In genomic region chr19:2315818-2316353, GRCh38 we compare ENCODE assay signal across 8 cellular contexts. TPM values are rescaled to one million over a fixed set of nuclear protein-coding genes. Genes with fewer than 3 reads are reported as not detected.
DNase-seq lines count a peak whose midpoint lies in the region; ATAC-seq and TF ChIP-seq lines count a peak whose summit lies in the region.

No MANE protein-coding gene starts in this region.

- CTCF ChIA-PET in SK-N-SH (lab: Yijun Ruan, JAX): interaction anchor here (0.6 to 13.0 kb wide), 64 partner anchors 9 to 847 kb away, joined by 3 to 284 read pairs (median 6); partner anchors contain the start of genes AMH, AP3D1, JSRP1 and LINGO3

- no peaks in the 10 kb centered on the region for H3K36me3 ChIP-seq in GM23248 (ENCODE audit: low read depth)
- no peaks in the 10 kb centered on the region for H3K36me3 ChIP-seq in SK-N-SH (replicated peaks in 1 of 2; ENCODE audit: control insufficient read depth in 1 of 2, insufficient read depth in 2 of 2, low read length in 1 of 2)

- peak; percentile 98 for TF ChIP-seq RAD21 in SK-N-SH (IDR thresholded peaks at IDR 0.05; ENCODE audit: low read length)

- H3F3A ChIP-seq in GM23248 (ENCODE audit: insufficient read depth): peaks cover 12% of the 10 kb centered on the region; the same call in 1 of the 2 replicates
- peaks cover 7% of the 10 kb centered on the region for H3F3A ChIP-seq in SK-N-SH (replicated peaks; ENCODE audit: insufficient read depth)

- peaks cover 5% of the 10 kb centered on the region for H3K36me3 Mint-ChIP-seq in nephron progenitor cell (ENCODE audit: low read depth)
- no peaks in the 10 kb centered on the region for H3K36me3 Mint-ChIP-seq in T-helper 2 cell treated with Interferon-gamma antibody and Interleukin-4, amounts not matched to agents 5 μg/mL and 100 μg/mL, for 36 hours (ENCODE audit: low read depth)

- H3K4me2 ChIP-seq in GM23248 (ENCODE audit: unreplicated experiment): no peak overlapping the region
- no peak overlapping the region for H3K4me2 ChIP-seq in SK-N-SH

- POLR2A ChIA-PET in SK-N-SH (lab: Yijun Ruan, JAX): interaction anchor here (0.6 to 1.4 kb wide), 10 partner anchors 9 to 1331 kb away, joined by 3 to 5 read pairs (median 3); no protein-coding TSS in a partner anchor

- in situ Hi-C loops in GM23248 (cut with MboI): no loop called here

- H4K20me1 ChIP-seq in GM23248 (ENCODE audit: insufficient read depth) (no peaks in the 10 kb centered on the region), SK-N-SH (ENCODE audit: insufficient read depth) (no peaks in the 10 kb centered on the region)

- H3K9me2 ChIP-seq in GM23248 (ENCODE audit: insufficient read depth) (no peaks in the 10 kb centered on the region), SK-N-SH (no peaks in the 10 kb centered on the region)

- TF ChIP-seq CTCF in SK-N-SH (IDR thresholded peaks at IDR 0.05) (peak; percentile 80), nephron progenitor cell (IDR thresholded peaks at IDR 0.05) (peak; percentile 57)

- TF ChIP-seq EP300 in SK-N-SH (IDR thresholded peaks at IDR 0.05; ENCODE audit: borderline replicate concordance in 1 of 2, low read depth in 1 of 2, low read length in 1 of 2): no peak

- H2AFZ ChIP-seq in GM23248 (no peak overlapping the region), SK-N-SH (ENCODE audit: low read depth) (peak overlapping the region; percentile 35)

- peaks cover 28% of the 10 kb centered on the region for H3K4me1 Mint-ChIP-seq in nephron progenitor cell
- H3K4me1 Mint-ChIP-seq in T-helper 2 cell treated with Interferon-gamma antibody and Interleukin-4, amounts not matched to agents 5 μg/mL and 100 μg/mL, for 36 hours (ENCODE audit: low read depth): peaks cover 2% of the 10 kb centered on the region

- H3K27me3 ChIP-seq in GM23248 (replicated peaks; ENCODE audit: insufficient read depth) (no peaks in the 10 kb centered on the region), SK-N-SH (ENCODE audit: insufficient read depth) (no peaks in the 10 kb centered on the region)

- H3K27ac ChIP-seq in GM23248: no peak overlapping the region
- H3K27ac ChIP-seq in SK-N-SH (ENCODE audit: low read depth in 2 of 2, low read length in 1 of 2): no peak overlapping the region; a peak in 1 of 4 replicates

- ATAC-seq in HG03175 (IDR thresholded peaks at IDR 0.05; ENCODE audit: unreplicated experiment): no peak

- WGBS in GM23248 (ENCODE audit: low coverage in 1 of 2, low lambda C conversion rate in 2 of 2, missing lambda C conversion rate in 2 of 2), 2 experiments: 33 to 36% methylated on average over 22 of the region's 22 CpGs
- WGBS in SK-N-SH (ENCODE audit: low lambda C conversion rate): 16% methylated on average over 15 of the region's 22 CpGs

- no peak overlapping the region for H3K4me3 ChIP-seq in GM23248
- no peak overlapping the region; a peak in 1 of 4 replicates for H3K4me3 ChIP-seq in SK-N-SH (ENCODE audit: low read depth in 2 of 2, low read length in 1 of 2)

- peak overlapping the region; percentile 15 for H3K4me3 Mint-ChIP-seq in nephron progenitor cell
- H3K4me3 Mint-ChIP-seq in T-helper 2 cell treated with Interferon-gamma antibody and Interleukin-4, amounts not matched to agents 5 μg/mL and 100 μg/mL, for 36 hours: no peak overlapping the region

- H3K9me3 ChIP-seq in GM23248 (ENCODE audit: low read depth): no peaks in the 10 kb centered on the region
- no peaks in the 10 kb centered on the region for H3K9me3 ChIP-seq in SK-N-SH

- H3K9ac ChIP-seq in GM23248: no peak overlapping the region
- no peak overlapping the region for H3K9ac ChIP-seq in SK-N-SH

- H3K27ac Mint-ChIP-seq in nephron progenitor cell: peak overlapping the region; percentile 68
- no peak overlapping the region for H3K27ac Mint-ChIP-seq in T-helper 2 cell treated with Interferon-gamma antibody and Interleukin-4, amounts not matched to agents 5 μg/mL and 100 μg/mL, for 36 hours

- no peaks in the 10 kb centered on the region for H3K4me1 ChIP-seq in GM23248 (ENCODE audit: insufficient read depth)
- H3K4me1 ChIP-seq in SK-N-SH (ENCODE audit: control insufficient read depth in 1 of 2, insufficient read depth in 2 of 2, low read depth in 1 of 2, low read length in 1 of 2): peaks cover 0 to 2% of the 10 kb centered on the region in 2 experiments; a peak in 1 of 4 replicates

- H3K79me2 ChIP-seq in GM23248 (ENCODE audit: insufficient read depth) (no peaks in the 10 kb centered on the region), SK-N-SH (ENCODE audit: insufficient read depth) (no peaks in the 10 kb centered on the region)

- peaks cover 30% of the 10 kb centered on the region for H3K9me3 Mint-ChIP-seq in nephron progenitor cell
- H3K9me3 Mint-ChIP-seq in T-helper 2 cell treated with Interferon-gamma antibody and Interleukin-4, amounts not matched to agents 5 μg/mL and 100 μg/mL, for 36 hours: peaks cover 7% of the 10 kb centered on the region

- H3K27me3 Mint-ChIP-seq in nephron progenitor cell (ENCODE audit: low read depth, poor library complexity): peaks cover 58% of the 10 kb centered on the region
- peaks cover 19% of the 10 kb centered on the region for H3K27me3 Mint-ChIP-seq in T-helper 2 cell treated with Interferon-gamma antibody and Interleukin-4, amounts not matched to agents 5 μg/mL and 100 μg/mL, for 36 hours (ENCODE audit: low read depth)

- DNase-seq in AG20443 (ENCODE audit: low spot score) (peak; percentile 78), GM23248 (peak; percentile 72), SK-N-SH (peak; percentile 95), fibroblast of peridontal ligament (ENCODE audit: extremely low read depth) (peak; percentile 63), nephron progenitor cell (peak; percentile 78), NCI-H1092 (lab: John Stamatoyannopoulos, UW) (no peak)
- no peak for DNase-seq in T-helper 2 cell treated with Interferon-gamma antibody and Interleukin-4, amounts not matched to agents 5 μg/mL and 100 μg/mL, for 36 hours (ENCODE audit: low spot score)

TF ChIP-seq in SK-N-SH, 30 proteins besides CTCF, POLR2A, EP300 and RAD21:
- TF ChIP-seq MXI1 (IDR thresholded peaks at IDR 0.05; ENCODE audit: low read depth, low read length) (peak; percentile 86), SIN3A (IDR thresholded peaks at IDR 0.05; ENCODE audit: borderline replicate concordance, low read depth, low read length) (no peak), FOSL2 (IDR thresholded peaks at IDR 0.05; ENCODE audit: borderline replicate concordance, low read depth) (no peak), SMC3 (IDR thresholded peaks at IDR 0.05; ENCODE audit: low read depth, low read length) (peak; percentile 95), POLR2AphosphoS5 (IDR thresholded peaks at IDR 0.05; ENCODE audit: low read depth, low read length) (no peak), MEF2A (IDR thresholded peaks at IDR 0.05; ENCODE audit: borderline replicate concordance, low read depth) (no peak), CHD2 (IDR thresholded peaks at IDR 0.05; ENCODE audit: low read length, partially characterized antibody) (peak; percentile 46)
- TF ChIP-seq, protein P1, sequence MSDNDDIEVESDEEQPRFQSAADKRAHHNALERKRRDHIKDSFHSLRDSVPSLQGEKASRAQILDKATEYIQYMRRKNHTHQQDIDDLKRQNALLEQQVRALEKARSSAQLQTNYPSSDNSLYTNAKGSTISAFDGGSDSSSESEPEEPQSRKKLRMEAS (IDR thresholded peaks at IDR 0.05; ENCODE audit: low read depth): peak; percentile 72
- TF ChIP-seq, protein P2, sequence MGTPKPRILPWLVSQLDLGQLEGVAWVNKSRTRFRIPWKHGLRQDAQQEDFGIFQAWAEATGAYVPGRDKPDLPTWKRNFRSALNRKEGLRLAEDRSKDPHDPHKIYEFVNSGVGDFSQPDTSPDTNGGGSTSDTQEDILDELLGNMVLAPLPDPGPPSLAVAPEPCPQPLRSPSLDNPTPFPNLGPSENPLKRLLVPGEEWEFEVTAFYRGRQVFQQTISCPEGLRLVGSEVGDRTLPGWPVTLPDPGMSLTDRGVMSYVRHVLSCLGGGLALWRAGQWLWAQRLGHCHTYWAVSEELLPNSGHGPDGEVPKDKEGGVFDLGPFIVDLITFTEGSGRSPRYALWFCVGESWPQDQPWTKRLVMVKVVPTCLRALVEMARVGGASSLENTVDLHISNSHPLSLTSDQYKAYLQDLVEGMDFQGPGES (IDR thresholded peaks at IDR 0.05; ENCODE audit: low read depth, low read length): no peak

RNA-seq across cellular contexts. Expression of gene LINGO3, which starts 7.9 kb away (rescaled TPM):
- total RNA-seq in GM23248 (2014; rRNA removed; shearing (Covaris generic)): not detected in 2 replicates
- polyA plus RNA-seq in GM23248 (2016; fragmentation: Nextera tagmentation; extraction: Ambion mirVana) (not detected in 2 replicates), SK-N-SH (2012; rRNA removed) (not detected in 2 replicates)
- not detected in 2 replicates for polyA plus RNA-seq in SK-N-SH (2012; cell fraction: cytosol; rRNA removed)
- 0.04 TPM in 1 of 2 replicates, not detected in the other for polyA plus RNA-seq in SK-N-SH (2012; cell fraction: nucleus; rRNA removed)

RNA-seq across cellular contexts. Expression of gene LSM7, which starts 12.5 kb away (rescaled TPM):
- total RNA-seq in GM23248 (2014; rRNA removed; shearing (Covaris generic)): 87.0 and 118 TPM in 2 replicates
- polyA plus RNA-seq in GM23248 (2016; fragmentation: Nextera tagmentation; extraction: Ambion mirVana): 91.4 and 102 TPM in 2 replicates
- 1,077 and 1,193 TPM in 2 replicates for polyA plus RNA-seq in SK-N-SH (2012; rRNA removed)
- polyA plus RNA-seq in SK-N-SH (2012; cell fraction: cytosol; rRNA removed): 767 and 1,013 TPM in 2 replicates
- 353 and 686 TPM in 2 replicates for polyA plus RNA-seq in SK-N-SH (2012; cell fraction: nucleus; rRNA removed)

RNA-seq across cellular contexts. Expression of gene SPPL2B, which starts 12.6 kb away (rescaled TPM):
- 43.0 and 61.0 TPM in 2 replicates for total RNA-seq in GM23248 (2014; rRNA removed; shearing (Covaris generic))
- polyA plus RNA-seq in GM23248 (2016; fragmentation: Nextera tagmentation; extraction: Ambion mirVana) (38.6 and 38.9 TPM in 2 replicates), SK-N-SH (2012; rRNA removed) (48.5 and 58.1 TPM in 2 replicates)
- 7.7 and 14.5 TPM in 2 replicates for polyA plus RNA-seq in SK-N-SH (2012; cell fraction: cytosol; rRNA removed)
- 364 and 416 TPM in 2 replicates for polyA plus RNA-seq in SK-N-SH (2012; cell fraction: nucleus; rRNA removed)

RNA-seq across cellular contexts. Expression of gene PEAK3, which starts 33.9 kb away (rescaled TPM):
- total RNA-seq in GM23248 (2014; rRNA removed; shearing (Covaris generic)): not detected in 2 replicates
- polyA plus RNA-seq in GM23248 (2016; fragmentation: Nextera tagmentation; extraction: Ambion mirVana) (0.19 TPM in 1 of 2 replicates, not detected in the other), SK-N-SH (2012; rRNA removed) (not detected in 2 replicates)
- not detected in 2 replicates for polyA plus RNA-seq in SK-N-SH (2012; cell fraction: cytosol; rRNA removed)
- not detected in 2 replicates for polyA plus RNA-seq in SK-N-SH (2012; cell fraction: nucleus; rRNA removed)

RNA-seq across cellular contexts. Expression of gene TMPRSS9, which starts 44.2 kb away (rescaled TPM):
- not detected in 2 replicates for total RNA-seq in GM23248 (2014; rRNA removed; shearing (Covaris generic))
- 0.28 TPM in 1 of 2 replicates, not detected in the other for polyA plus RNA-seq in GM23248 (2016; fragmentation: Nextera tagmentation; extraction: Ambion mirVana)
- polyA plus RNA-seq in SK-N-SH (2012; rRNA removed): not detected in 2 replicates
- polyA plus RNA-seq in SK-N-SH (2012; cell fraction: cytosol; rRNA removed): not detected in 2 replicates
- 0.06 TPM in 1 of 2 replicates, not detected in the other for polyA plus RNA-seq in SK-N-SH (2012; cell fraction: nucleus; rRNA removed)

Comparison
In these comparisons a context has a peak if more than half of its experiments do, and no peak if none do; other contexts are left out.
1. DNase-seq: peak in AG20443 (single experiment), GM23248 (single experiment), SK-N-SH (single experiment), fibroblast of peridontal ligament (single experiment) and nephron progenitor cell (single experiment); none in T-helper 2 cell treated with Interferon-gamma antibody and Interleukin-4, amounts not matched to agents 5 μg/mL and 100 μg/mL, for 36 hours (single experiment) and NCI-H1092 (single experiment).